34 cellular contexts compared by ENCODE assay signal in the genomic region with DNA sequence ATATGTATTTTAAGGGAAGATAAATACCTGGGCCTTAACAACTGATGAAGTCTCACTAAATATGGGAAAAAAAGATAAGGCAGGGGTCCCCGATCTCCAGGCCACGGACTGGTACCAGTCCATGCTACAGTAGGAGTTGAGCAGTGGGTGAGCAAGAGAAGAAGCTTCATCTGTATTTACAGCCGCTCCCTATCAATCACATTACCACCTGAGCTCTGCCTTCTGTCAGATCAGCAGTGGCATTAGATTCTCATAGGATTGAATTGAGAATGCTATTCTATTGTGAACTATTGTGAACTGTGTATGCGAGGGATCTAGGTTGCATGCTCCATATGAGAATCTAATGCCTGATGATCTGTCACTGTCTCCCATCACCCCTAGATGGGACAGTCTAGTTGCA.
"Had no signal": no experiment of that assay in that cellular context is flagged by ENCODE, and none has a peak within 500 bp of the region (broad histone marks: within the 10 kb centered on the region; RNA-seq: fewer than 3 reads in every experiment).

No MANE protein-coding gene starts in this region.

- H3K36me3 Mint-ChIP-seq: activated CD8-positive, alpha-beta memory T cell treated with anti-CD3 and anti-CD28 coated beads, Interleukin-2, amount 10 ng/mL, durations not matched to agents 7 days and 5 days; activated naive CD4-positive, alpha-beta T cell treated with anti-CD3 and anti-CD28 coated beads, Interleukin-2, amount 10 ng/mL, durations not matched to agents 7 days and 5 days had no signal

- H3K27me3 Mint-ChIP-seq: activated CD4-positive, alpha-beta memory T cell treated with anti-CD3 and anti-CD28 coated beads for 36 hours; activated CD4-positive, alpha-beta T cell treated with anti-CD3 and anti-CD28 coated beads, Interleukin-2, amount 10 ng/mL, durations not matched to agents 24 days and 14 days; activated CD8-positive, alpha-beta memory T cell treated with anti-CD3 and anti-CD28 coated beads, Interleukin-2, amount 10 ng/mL, durations not matched to agents 7 days and 5 days; activated naive CD4-positive, alpha-beta T cell treated with anti-CD3 and anti-CD28 coated beads, Interleukin-2, amount 10 ng/mL, durations not matched to agents 7 days and 5 days; activated naive CD8-positive, alpha-beta T cell treated with anti-CD3 and anti-CD28 coated beads for 36 hours; activated T-cell treated with anti-CD3 and anti-CD28 coated beads, Interleukin-2, amount 50 U/mL, for 24 hours had no signal

- H3K27ac Mint-ChIP-seq: activated B cell treated with CpG ODN at 0.5 μM for 24 hours; activated CD4-positive, alpha-beta memory T cell treated with anti-CD3 and anti-CD28 coated beads for 36 hours; activated CD4-positive, alpha-beta T cell treated with anti-CD3 and anti-CD28 coated beads, Interleukin-2, amount 10 ng/mL, durations not matched to agents 24 days and 14 days; activated CD8-positive, alpha-beta memory T cell treated with anti-CD3 and anti-CD28 coated beads, Interleukin-2, amount 10 ng/mL, durations not matched to agents 7 days and 5 days; activated CD8-positive, alpha-beta T cell treated with anti-CD3 and anti-CD28 coated beads, Interleukin-2, amount 10 ng/mL, durations not matched to agents 7 days and 5 days; activated naive CD4-positive, alpha-beta T cell treated with anti-CD3 and anti-CD28 coated beads, Interleukin-2, amount 10 ng/mL, durations not matched to agents 7 days and 5 days; activated naive CD4-positive, alpha-beta T cell treated with anti-CD3 and anti-CD28 coated beads, Interleukin-2, amount 50 U/mL, for 72 hours; activated naive CD8-positive, alpha-beta T cell treated with anti-CD3 and anti-CD28 coated beads for 36 hours; activated T-cell treated with anti-CD3 and anti-CD28 coated beads, Interleukin-2, amount 50 U/mL, for 24 hours; activated T-helper 2 cell treated with anti-CD3 and anti-CD28 coated beads, Interferon-gamma antibody, Interleukin-2, Interleukin-4, amounts not matched to agents 10 μg/mL and 5 μg/mL and 100 μg/mL, durations not matched to agents 14 hours and 24 hours and 36 hours; T-helper 1 cell treated with Interleukin-12 subunit alpha and Interleukin-12 subunit beta and Interleukin-4 antibody, amounts not matched to agents 30 μg/mL and 1 μg/mL, for 36 hours; T-helper 2 cell treated with Interferon-gamma antibody and Interleukin-4, amounts not matched to agents 5 μg/mL and 100 μg/mL, for 36 hours had no signal

- H3K9me3 Mint-ChIP-seq: activated CD4-positive, alpha-beta T cell treated with anti-CD3 and anti-CD28 coated beads, Interleukin-2, amount 10 ng/mL, durations not matched to agents 24 days and 14 days; activated naive CD4-positive, alpha-beta T cell treated with anti-CD3 and anti-CD28 coated beads, Interleukin-2, amount 50 U/mL, for 72 hours had no signal

- H3K4me3 Mint-ChIP-seq: activated B cell treated with CpG ODN at 0.5 μM for 24 hours; activated CD4-positive, alpha-beta memory T cell treated with anti-CD3 and anti-CD28 coated beads for 36 hours; activated CD4-positive, alpha-beta T cell treated with anti-CD3 and anti-CD28 coated beads, Interleukin-2, amount 10 ng/mL, durations not matched to agents 24 days and 14 days; activated CD8-positive, alpha-beta memory T cell treated with anti-CD3 and anti-CD28 coated beads, Interleukin-2, amount 10 ng/mL, durations not matched to agents 7 days and 5 days; activated CD8-positive, alpha-beta T cell treated with anti-CD3 and anti-CD28 coated beads, Interleukin-2, amount 10 ng/mL, durations not matched to agents 7 days and 5 days; activated naive CD4-positive, alpha-beta T cell treated with anti-CD3 and anti-CD28 coated beads, Interleukin-2, amount 10 ng/mL, durations not matched to agents 7 days and 5 days; activated naive CD8-positive, alpha-beta T cell treated with anti-CD3 and anti-CD28 coated beads for 36 hours; activated T-cell treated with anti-CD3 and anti-CD28 coated beads, Interleukin-2, amount 50 U/mL, for 24 hours; T-helper 1 cell treated with Interleukin-12 subunit alpha and Interleukin-12 subunit beta and Interleukin-4 antibody, amounts not matched to agents 30 μg/mL and 1 μg/mL, for 36 hours; T-helper 2 cell treated with Interferon-gamma antibody and Interleukin-4, amounts not matched to agents 5 μg/mL and 100 μg/mL, for 36 hours had no signal

- H3K4me3 ChIP-seq: adrenal gland, body of pancreas, breast epithelium had no signal

- H3K9me3 ChIP-seq: adrenal gland, body of pancreas, breast epithelium had no signal

- DNase-seq: activated B cell treated with CpG ODN at 0.5 μM for 24 hours; activated CD4-positive, alpha-beta memory T cell treated with anti-CD3 and anti-CD28 coated beads for 36 hours; activated CD4-positive, alpha-beta T cell treated with anti-CD3 and anti-CD28 coated beads for 4 hours; activated CD4-positive, alpha-beta T cell treated with anti-CD3 and anti-CD28 coated beads, Interleukin-2, amount 10 ng/mL, durations not matched to agents 24 days and 14 days; activated CD4-positive, alpha-beta T cell treated with anti-CD3 and anti-CD28 coated beads, Interleukin-2, amount 50 U/mL, for 1 hour; activated CD4-positive, alpha-beta T cell treated with anti-CD3 and anti-CD28 coated beads, Interleukin-2, amount 50 U/mL, for 4 hours; activated CD4-positive, CD25-positive, alpha-beta regulatory T cell treated with anti-CD3 and anti-CD28 coated beads, Interleukin-2, amount 50 U/mL, for 72 hours; activated CD8-positive, alpha-beta memory T cell treated with anti-CD3 and anti-CD28 coated beads for 24 hours; activated CD8-positive, alpha-beta memory T cell treated with anti-CD3 and anti-CD28 coated beads, Interleukin-2, amount 10 ng/mL, durations not matched to agents 7 days and 5 days; activated CD8-positive, alpha-beta memory T cell treated with anti-CD3 and anti-CD28 coated beads, Interleukin-2, amount 50 U/mL, for 48 hours; activated CD8-positive, alpha-beta T cell treated with anti-CD3 and anti-CD28 coated beads, Interleukin-2, amount 10 ng/mL, durations not matched to agents 7 days and 5 days; activated effector memory CD4-positive, alpha-beta T cell treated with Interleukin-2 at 50 U/mL for 16 hours; activated gamma-delta T cell; activated naive CD4-positive, alpha-beta T cell treated with anti-CD3 and anti-CD28 coated beads, Interleukin-2, amount 10 ng/mL, durations not matched to agents 7 days and 5 days; activated naive CD4-positive, alpha-beta T cell treated with Interleukin-2 at 50 U/mL for 16 hours; activated naive CD8-positive, alpha-beta T cell treated with anti-CD3 and anti-CD28 coated beads for 36 hours; activated T-cell treated with anti-CD3 and anti-CD28 coated beads, Interleukin-2, amount 50 U/mL, for 24 hours; activated T-cell treated with anti-CD3 and anti-CD28 coated beads, Interleukin-2, amount 50 U/mL, for 48 hours; adrenal gland; amniotic stem cell; aorta; body of pancreas; brain microvascular endothelial cell; central memory CD4-positive, alpha-beta T cell; SW 1271; T-helper 1 cell; T-helper 2 cell; T-helper 9 cell had no signal

- H3K36me3 ChIP-seq: adrenal gland, brain microvascular endothelial cell, breast epithelium had no signal

- H3K27me3 ChIP-seq: adrenal gland, body of pancreas, brain microvascular endothelial cell, breast epithelium had no signal

- H3K27ac ChIP-seq: adrenal gland, brain microvascular endothelial cell, breast epithelium, VCaP had no signal

- ATAC-seq: activated CD8-positive, alpha-beta memory T cell treated with anti-CD3 and anti-CD28 coated beads, Interleukin-2, amount 10 ng/mL, durations not matched to agents 7 days and 5 days; activated CD8-positive, alpha-beta T cell treated with anti-CD3 and anti-CD28 coated beads, Interleukin-2, amount 10 ng/mL, durations not matched to agents 7 days and 5 days; activated naive CD4-positive, alpha-beta T cell treated with anti-CD3 and anti-CD28 coated beads, Interleukin-2, amount 50 U/mL, for 72 hours; body of pancreas had no signal

- H3K4me1 Mint-ChIP-seq: activated B cell treated with CpG ODN at 0.5 μM for 24 hours; activated CD4-positive, alpha-beta T cell treated with anti-CD3 and anti-CD28 coated beads, Interleukin-2, amount 10 ng/mL, durations not matched to agents 24 days and 14 days; activated naive CD4-positive, alpha-beta T cell treated with anti-CD3 and anti-CD28 coated beads, Interleukin-2, amount 10 ng/mL, durations not matched to agents 7 days and 5 days; activated naive CD8-positive, alpha-beta T cell treated with anti-CD3 and anti-CD28 coated beads for 36 hours had no signal

- H3K4me1 ChIP-seq: adrenal gland, breast epithelium had no signal
